Comparison of ENCODE assay signal across 12 cellular contexts in the genomic region with DNA sequence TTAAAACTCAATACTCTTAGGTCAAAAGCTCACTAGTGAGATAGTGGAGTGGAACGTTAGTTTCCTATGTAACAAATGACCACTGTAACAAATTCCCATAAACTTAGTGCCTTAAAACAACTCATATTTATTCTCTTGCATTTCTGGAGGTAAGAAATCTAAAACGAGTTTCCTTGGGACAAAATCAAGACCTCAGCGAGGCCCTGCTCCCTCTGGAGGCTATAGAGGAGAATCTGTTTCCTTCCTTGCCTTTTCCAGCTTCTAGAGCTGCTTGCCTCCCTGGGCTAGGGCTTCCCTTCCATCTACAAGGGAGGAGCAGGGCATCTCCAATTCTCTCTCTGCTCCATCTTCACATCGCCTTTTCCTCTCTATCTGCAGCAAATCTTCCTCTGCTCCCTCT. TPM values are rescaled to one million over a fixed set of nuclear protein-coding genes. Genes with fewer than 3 reads are reported as not detected.
DNase-seq lines count a peak whose midpoint lies in the region; TF ChIP-seq lines count a peak whose summit lies in the region.
"Had no signal": no experiment of that assay in that cellular context is flagged by ENCODE, and none has a peak within 500 bp of the region (broad histone marks: within the 10 kb centered on the region; RNA-seq: fewer than 3 reads in every experiment).

No MANE protein-coding gene starts in this region.

- H2BK120ac ChIP-seq in trophoblast cell (ENCODE audit: insufficient read depth, low read length, poor library complexity): no peak overlapping the region

- H3K27ac ChIP-seq in fibroblast of lung (ENCODE audit: insufficient read depth, low read length): no peak overlapping the region
- H3K27ac ChIP-seq in trophoblast cell (ENCODE audit: low read depth, low read length): no peak overlapping the region
- H3K27ac ChIP-seq: body of pancreas, RWPE1, transverse colon had no signal

- H3K27me3 ChIP-seq in fibroblast of lung (ENCODE audit: control insufficient read depth, insufficient read depth, low read length) (no peaks in the 10 kb centered on the region), trophoblast cell (ENCODE audit: insufficient read depth, low read length) (no peaks in the 10 kb centered on the region)
- H3K27me3 ChIP-seq: body of pancreas, transverse colon had no signal

- no peak overlapping the region for H2AFZ ChIP-seq in fibroblast of lung (ENCODE audit: low read length)
- H2AFZ ChIP-seq in trophoblast cell (ENCODE audit: insufficient read depth, low read length, poor library complexity): no peak overlapping the region

- no peak overlapping the region for H3K23ac ChIP-seq in trophoblast cell (ENCODE audit: low read length)

- H3K9ac ChIP-seq in fibroblast of lung (ENCODE audit: insufficient read depth, low read length) (no peak overlapping the region), trophoblast cell (ENCODE audit: low read length) (no peak overlapping the region)

- H3K4me3 ChIP-seq in fibroblast of lung (replicated peaks in 1 of 4; ENCODE audit: control extremely low read depth in 1 of 4, insufficient read depth in 1 of 4, low read depth in 3 of 4, low read length in 4 of 4): no peak overlapping the region
- no peak overlapping the region for H3K4me3 ChIP-seq in trophoblast cell (ENCODE audit: low read depth, low read length)
- H3K4me3 ChIP-seq: body of pancreas, transverse colon had no signal

- no peak overlapping the region for H3K18ac ChIP-seq in trophoblast cell (ENCODE audit: low read length)

- no peak overlapping the region for H4K8ac ChIP-seq in trophoblast cell (ENCODE audit: low read depth, low read length)

- peaks cover 3% of the 10 kb centered on the region for H3K79me2 ChIP-seq in fibroblast of lung (ENCODE audit: control insufficient read depth, insufficient read depth, low read length)
- no peaks in the 10 kb centered on the region for H3K79me2 ChIP-seq in trophoblast cell (ENCODE audit: control insufficient read depth, insufficient read depth, low read length, poor library complexity)

- no CpG with 5 or more reads among the region's 4 CpGs for WGBS in trophoblast cell (ENCODE audit: extremely low coverage, insufficient coverage, insufficient read length)

- DNase-seq in RPMI7951 (ENCODE audit: low read depth): peak; percentile 46
- DNase-seq in fibroblast of lung (ENCODE audit: low read depth in 2 of 2): peak in 1 of 2 donors; percentile 65
- peak in 1 of 2 donors; percentile 11 for DNase-seq in trophoblast cell
- no peak for DNase-seq in amniotic stem cell (lab: John Stamatoyannopoulos, UW)
- no peak for DNase-seq in DMS79 (lab: John Stamatoyannopoulos, UW)
- no peak for DNase-seq in glomerular visceral epithelial cell (ENCODE audit: extremely low spot score)
- DNase-seq: activated T-cell treated with anti-CD3 and anti-CD28 coated beads for 4 hours, body of pancreas, retina, transverse colon had no signal

- no peaks in the 10 kb centered on the region for H4K20me1 ChIP-seq in fibroblast of lung (ENCODE audit: control insufficient read depth, extremely low read depth, insufficient read depth, low read length)

- TF ChIP-seq CTCF in GM12872 (IDR thresholded peaks at IDR 0.05; ENCODE audit: insufficient read depth, low read depth, low read length) (0 out of 3 replicates have a peak, but pooled peaks have one; percentile 5), fibroblast of lung (conservative IDR thresholded peaks at IDR 0.05 in 1 of 2, IDR thresholded peaks at IDR 0.05 in 1 of 2; ENCODE audit: low read depth in 1 of 2, low read length in 2 of 2) (peak; percentile 56 to 61)

- H3K79me1 ChIP-seq in trophoblast cell (ENCODE audit: low read length): no peaks in the 10 kb centered on the region

- no peak overlapping the region for H2BK5ac ChIP-seq in trophoblast cell (ENCODE audit: low read depth, low read length, poor library complexity)

- H3K4me2 ChIP-seq in fibroblast of lung (ENCODE audit: extremely low read depth, insufficient read depth, low read length): no peak overlapping the region
- H3K4me2 ChIP-seq in trophoblast cell (ENCODE audit: low read length): no peak overlapping the region

- H3K4ac ChIP-seq in trophoblast cell (ENCODE audit: low read depth, low read length): peak overlapping the region; percentile 12

- H2AK5ac ChIP-seq in trophoblast cell (ENCODE audit: low read length): no peak overlapping the region

- no peaks in the 10 kb centered on the region for H3K4me1 ChIP-seq in fibroblast of lung (ENCODE audit: control insufficient read depth, extremely low read depth, insufficient read depth, low read length)
- no peaks in the 10 kb centered on the region for H3K4me1 ChIP-seq in trophoblast cell (ENCODE audit: control insufficient read depth in 1 of 2, insufficient read depth in 2 of 2, low read length in 2 of 2)
- H3K4me1 ChIP-seq: body of pancreas had no signal

- no peak overlapping the region for H2BK12ac ChIP-seq in trophoblast cell (ENCODE audit: low read length)

- H3K14ac ChIP-seq in trophoblast cell (ENCODE audit: low read length): no peak overlapping the region

- H3K36me3 ChIP-seq in fibroblast of lung (ENCODE audit: control insufficient read depth, insufficient read depth, low read length) (no peaks in the 10 kb centered on the region), trophoblast cell (ENCODE audit: control insufficient read depth in 1 of 2, insufficient read depth in 2 of 2, low read length in 2 of 2) (peaks cover 2 to 16% of the 10 kb centered on the region in 2 experiments)
- H3K36me3 ChIP-seq: transverse colon had no signal

- H4K91ac ChIP-seq in trophoblast cell (ENCODE audit: low read depth, low read length): no peak overlapping the region

- H3K9me3 ChIP-seq in fibroblast of lung (ENCODE audit: control insufficient read depth, insufficient read depth, low read depth, low read length) (no peaks in the 10 kb centered on the region), trophoblast cell (ENCODE audit: insufficient read depth, low read depth, low read length) (no peaks in the 10 kb centered on the region)
- H3K9me3 ChIP-seq: body of pancreas, transverse colon had no signal

- no peak overlapping the region for H4K12ac ChIP-seq in trophoblast cell (ENCODE audit: low read depth, low read length)

RNA-seq across cellular contexts. Expression of a gene that starts 32.0 kb away (rescaled TPM):
- 12.0 and 14.3 TPM in 2 replicates for total RNA-seq in RPMI7951 (2014; rRNA removed; shearing (Covaris generic))
- total RNA-seq in fibroblast of lung: 17.7 and 30.6 TPM in 2 replicates
- 25.1 and 49.0 TPM in 2 replicates for polyA plus RNA-seq in fibroblast of lung
- 12.6 and 29.0 TPM in 2 replicates for polyA plus RNA-seq in fibroblast of lung (2012)
- polyA minus RNA-seq in fibroblast of lung (ENCODE audit: low replicate concordance): 215 and 353 TPM in 2 replicates
- 57.6 and 63.3 TPM in 2 replicates for polyA plus RNA-seq in trophoblast cell (2013)
